Comparison of ENCODE assay signal across 10 cellular contexts in genomic region chr17:38734235-38734633, GRCh38. TPM values are rescaled to one million over a fixed set of nuclear protein-coding genes. Genes with fewer than 3 reads are reported as not detected.
A peak's percentile ranks its signal among the peaks of the same experiment; 100 is the strongest.
DNase-seq lines count a peak whose midpoint lies in the region; ATAC-seq and TF ChIP-seq lines count a peak whose summit lies in the region.
"Had no signal": no experiment of that assay in that cellular context is flagged by ENCODE, and none has a peak within 500 bp of the region (broad histone marks: within the 10 kb centered on the region; RNA-seq: fewer than 3 reads in every experiment).

No MANE protein-coding gene starts in this region.

- peak; percentile 8 for ATAC-seq in activated CD8-positive, alpha-beta T cell treated with anti-CD3 and anti-CD28 coated beads for 36 hours
- ATAC-seq: left ventricle myocardium superior had no signal

- no peak for DNase-seq in activated naive CD4-positive, alpha-beta T cell treated with anti-CD3 and anti-CD28 coated beads, Interleukin-2, amount 10 ng/mL, durations not matched to agents 7 days and 5 days
- DNase-seq in activated naive CD4-positive, alpha-beta T cell treated with Interleukin-2 at 50 U/mL for 16 hours, result no peak
- no peak for DNase-seq in activated CD8-positive, alpha-beta T cell treated with anti-CD3 and anti-CD28 coated beads for 36 hours
- DNase-seq in neural progenitor cell (ENCODE audit: low spot score) (no peak), breast epithelium (ENCODE audit: low spot score in 2 of 2) (no peak), HPDE6-E6E7 (ENCODE audit: extremely low spot score) (no peak)
- DNase-seq: left ventricle myocardium superior, NCI-H1105 treated with DMSO at 0.1 percent for 48 hours, NCI-H345, transverse colon had no signal

- no peak for TF ChIP-seq POLR2A in breast epithelium (IDR thresholded peaks at IDR 0.05)

- H2AFZ ChIP-seq in neural progenitor cell (replicated peaks), result no peak overlapping the region

- CTCF ChIA-PET in activated naive CD4-positive, alpha-beta T cell treated with anti-CD3 and anti-CD28 coated beads, Interleukin-2, amount 10 ng/mL, durations not matched to agents 7 days and 5 days (lab: Charles Lee), result interaction anchor here (0.6 to 8.3 kb wide), 15 partner anchors 12 to 419 kb away, joined by 3 to 116 read pairs (median 6); partner anchors contain the start of genes EPOP and PSMB3
- CTCF ChIA-PET in activated CD8-positive, alpha-beta T cell treated with anti-CD3 and anti-CD28 coated beads for 36 hours (lab: Charles Lee), result interaction anchor here (0.6 to 9.4 kb wide), 26 partner anchors 10 to 642 kb away, joined by 3 to 160 read pairs (median 5); partner anchors contain the start of genes EPOP and PSMB3

- peaks cover 83% of the 10 kb centered on the region for H4K20me1 ChIP-seq in neural progenitor cell (ENCODE audit: low read depth)

- TF ChIP-seq CTCF in activated CD8-positive, alpha-beta T cell treated with anti-CD3 and anti-CD28 coated beads for 36 hours (IDR thresholded peaks at IDR 0.05), result no peak
- TF ChIP-seq CTCF in neural progenitor cell (IDR thresholded peaks at IDR 0.05), result no peak
- TF ChIP-seq CTCF in breast epithelium (IDR thresholded peaks at IDR 0.05), result no peak

- H3K4me2 ChIP-seq in neural progenitor cell, result no peak overlapping the region

- H3K27ac ChIP-seq in neural progenitor cell (no peak overlapping the region), breast epithelium (no peak overlapping the region)

- H3K9ac ChIP-seq in neural progenitor cell, result no peak overlapping the region

- H3K79me2 ChIP-seq in neural progenitor cell (ENCODE audit: low read depth), result peaks cover 6% of the 10 kb centered on the region

- H3K4me1 ChIP-seq in neural progenitor cell (peaks cover 5% of the 10 kb centered on the region), breast epithelium (peaks cover 2 to 21% of the 10 kb centered on the region in 2 donors)

- H3K27me3 ChIP-seq in neural progenitor cell, result peaks cover 6% of the 10 kb centered on the region
- H3K27me3 ChIP-seq in breast epithelium, result no peaks in the 10 kb centered on the region
- H3K27me3 ChIP-seq: transverse colon had no signal

- peak overlapping the region; percentile 16 for H3K27ac Mint-ChIP-seq in activated naive CD4-positive, alpha-beta T cell treated with anti-CD3 and anti-CD28 coated beads, Interleukin-2, amount 10 ng/mL, durations not matched to agents 7 days and 5 days
- peak overlapping the region; percentile 82 for H3K27ac Mint-ChIP-seq in activated CD8-positive, alpha-beta T cell treated with anti-CD3 and anti-CD28 coated beads for 36 hours
- no peak overlapping the region for H3K27ac Mint-ChIP-seq in neural progenitor cell

- H3K36me3 ChIP-seq in neural progenitor cell (no peaks in the 10 kb centered on the region), breast epithelium (no peaks in the 10 kb centered on the region)
- H3K36me3 ChIP-seq: transverse colon had no signal

- H3K9me3 Mint-ChIP-seq in activated naive CD4-positive, alpha-beta T cell treated with anti-CD3 and anti-CD28 coated beads, Interleukin-2, amount 10 ng/mL, durations not matched to agents 7 days and 5 days, result no peaks in the 10 kb centered on the region
- no peaks in the 10 kb centered on the region for H3K9me3 Mint-ChIP-seq in activated CD8-positive, alpha-beta T cell treated with anti-CD3 and anti-CD28 coated beads for 36 hours
- no peaks in the 10 kb centered on the region for H3K9me3 Mint-ChIP-seq in neural progenitor cell

- peaks cover 50% of the 10 kb centered on the region for H3K4me1 Mint-ChIP-seq in activated naive CD4-positive, alpha-beta T cell treated with anti-CD3 and anti-CD28 coated beads, Interleukin-2, amount 10 ng/mL, durations not matched to agents 7 days and 5 days
- peaks cover 50% of the 10 kb centered on the region for H3K4me1 Mint-ChIP-seq in activated CD8-positive, alpha-beta T cell treated with anti-CD3 and anti-CD28 coated beads for 36 hours (ENCODE audit: low read depth)
- peaks cover 16% of the 10 kb centered on the region for H3K4me1 Mint-ChIP-seq in neural progenitor cell

- no peak overlapping the region for H3K4me3 Mint-ChIP-seq in activated naive CD4-positive, alpha-beta T cell treated with anti-CD3 and anti-CD28 coated beads, Interleukin-2, amount 10 ng/mL, durations not matched to agents 7 days and 5 days
- peak overlapping the region; percentile 2 for H3K4me3 Mint-ChIP-seq in activated CD8-positive, alpha-beta T cell treated with anti-CD3 and anti-CD28 coated beads for 36 hours
- peak overlapping the region; percentile 5 for H3K4me3 Mint-ChIP-seq in neural progenitor cell

- intact Hi-C loops in activated CD8-positive, alpha-beta T cell treated with anti-CD3 and anti-CD28 coated beads for 36 hours (cut with micrococcal nuclease), result loop anchor here (5.0 kb wide), 1 partner anchor 37 kb away; no protein-coding TSS in a partner anchor
- intact Hi-C loops in breast epithelium (cut with DNase I; ENCODE audit: low total_unique reads), result no loop called here

- peaks cover 21% of the 10 kb centered on the region for H3K36me3 Mint-ChIP-seq in activated naive CD4-positive, alpha-beta T cell treated with anti-CD3 and anti-CD28 coated beads, Interleukin-2, amount 10 ng/mL, durations not matched to agents 7 days and 5 days
- peaks cover 16% of the 10 kb centered on the region for H3K36me3 Mint-ChIP-seq in activated CD8-positive, alpha-beta T cell treated with anti-CD3 and anti-CD28 coated beads for 36 hours (ENCODE audit: low read depth)
- peaks cover 13% of the 10 kb centered on the region for H3K36me3 Mint-ChIP-seq in neural progenitor cell

- peaks cover 13% of the 10 kb centered on the region for H3K27me3 Mint-ChIP-seq in activated naive CD4-positive, alpha-beta T cell treated with anti-CD3 and anti-CD28 coated beads, Interleukin-2, amount 10 ng/mL, durations not matched to agents 7 days and 5 days
- H3K27me3 Mint-ChIP-seq in activated CD8-positive, alpha-beta T cell treated with anti-CD3 and anti-CD28 coated beads for 36 hours, result no peaks in the 10 kb centered on the region
- H3K27me3 Mint-ChIP-seq in neural progenitor cell (ENCODE audit: insufficient read depth, low read depth), result peaks cover 10% of the 10 kb centered on the region

- H3K9me3 ChIP-seq in neural progenitor cell (ENCODE audit: low read depth) (no peaks in the 10 kb centered on the region), breast epithelium (no peaks in the 10 kb centered on the region)
- H3K9me3 ChIP-seq: transverse colon had no signal

- POLR2A ChIA-PET in activated CD8-positive, alpha-beta T cell treated with anti-CD3 and anti-CD28 coated beads for 36 hours (lab: Charles Lee), result interaction anchor here (0.6 to 2.3 kb wide), 6 partner anchors 10 to 214 kb away, joined by 3 to 10 read pairs (median 4); partner anchors contain the start of genes EPOP and MLLT6

- peaks cover 55% of the 10 kb centered on the region for H3F3A ChIP-seq in neural progenitor cell (ENCODE audit: low read depth)

- H3K4me3 ChIP-seq in neural progenitor cell (no peak overlapping the region), breast epithelium (no peak overlapping the region)
- H3K4me3 ChIP-seq: transverse colon had no signal

RNA-seq across cellular contexts. Expression of gene CISD3, which starts 4.1 kb away (rescaled TPM):
- total RNA-seq in activated CD8-positive, alpha-beta T cell treated with anti-CD3 and anti-CD28 coated beads for 36 hours, result 10 to 100 TPM; 43.2 to 44.2 TPM
- 0.60 and 1.0 TPM in 2 replicates for total RNA-seq in neural progenitor cell (ENCODE audit: low replicate concordance)
- total RNA-seq in breast epithelium, result 10 to 100 TPM in 2 of 3 donors, 1 to 10 TPM in 1; 8.9 to 15.0 (median 12.5) TPM

RNA-seq across cellular contexts. Expression of gene PCGF2, which starts 13.9 kb away (rescaled TPM):
- total RNA-seq in activated CD8-positive, alpha-beta T cell treated with anti-CD3 and anti-CD28 coated beads for 36 hours, result 1 to 10 TPM in 1 of 2 experiments, under 1 TPM in 1; 0.50 to 1.2 TPM
- 16.7 and 23.8 TPM in 2 replicates for total RNA-seq in neural progenitor cell (ENCODE audit: low replicate concordance)
- 1 to 10 TPM; 6.4 to 9.5 (median 9.3) TPM for total RNA-seq in breast epithelium

RNA-seq across cellular contexts. Expression of gene PSMB3, which starts 18.3 kb away (rescaled TPM):
- 100 to 1,000 TPM; 275 to 279 TPM for total RNA-seq in activated CD8-positive, alpha-beta T cell treated with anti-CD3 and anti-CD28 coated beads for 36 hours
- total RNA-seq in neural progenitor cell (ENCODE audit: low replicate concordance) (127 and 141 TPM in 2 replicates), breast epithelium (100 to 1,000 TPM; 132 to 214 (median 167) TPM)

RNA-seq across cellular contexts. Expression of gene MLLT6, which starts 29.2 kb away (rescaled TPM):
- 100 to 1,000 TPM; 145 to 148 TPM for total RNA-seq in activated CD8-positive, alpha-beta T cell treated with anti-CD3 and anti-CD28 coated beads for 36 hours
- total RNA-seq in neural progenitor cell (ENCODE audit: low replicate concordance) (7.4 and 24.4 TPM in 2 replicates), breast epithelium (100 to 1,000 TPM in 1 of 3 donors, 10 to 100 TPM in 2; 41.9 to 101 (median 90.5) TPM)

RNA-seq across cellular contexts. Expression of gene EPOP, which starts 59.5 kb away (rescaled TPM):
- total RNA-seq in activated CD8-positive, alpha-beta T cell treated with anti-CD3 and anti-CD28 coated beads for 36 hours, result 10 to 100 TPM; 31.8 to 32.2 TPM
- 8.0 and 19.3 TPM in 2 replicates for total RNA-seq in neural progenitor cell (ENCODE audit: low replicate concordance)
- total RNA-seq in breast epithelium, result 1 to 10 TPM; 2.0 to 2.1 (median 2.0) TPM
